In genomic region chr4:141346144-141346543, GRCh38 we compare ENCODE assay signal across 10 cellular contexts.
DNase-seq lines count a peak whose midpoint lies in the region; ATAC-seq and TF ChIP-seq lines count a peak whose summit lies in the region.
"Had no signal": no experiment of that assay in that cellular context is flagged by ENCODE, and none has a peak within 500 bp of the region (broad histone marks: within the 10 kb centered on the region; RNA-seq: fewer than 3 reads in every experiment).

No MANE protein-coding gene starts in this region.

- H3K27ac ChIP-seq in SJCRH30 = no peak overlapping the region; the same call in 1 of the 2 replicates
- H3K27ac ChIP-seq: neutrophil had no signal

- peaks cover 8% of the 10 kb centered on the region for H3K27me3 Mint-ChIP-seq in activated CD4-positive, alpha-beta memory T cell treated with anti-CD3 and anti-CD28 coated beads for 36 hours
- peaks cover 11% of the 10 kb centered on the region for H3K27me3 Mint-ChIP-seq in T-helper 2 cell treated with Interferon-gamma antibody and Interleukin-4, amounts not matched to agents 5 μg/mL and 100 μg/mL, for 36 hours (ENCODE audit: low read depth)

- H3K4me1 Mint-ChIP-seq in activated CD4-positive, alpha-beta memory T cell treated with anti-CD3 and anti-CD28 coated beads for 36 hours (ENCODE audit: low read depth) = no peaks in the 10 kb centered on the region
- H3K4me1 Mint-ChIP-seq in T-helper 2 cell treated with Interferon-gamma antibody and Interleukin-4, amounts not matched to agents 5 μg/mL and 100 μg/mL, for 36 hours (ENCODE audit: low read depth) = no peaks in the 10 kb centered on the region

- no peak overlapping the region for H3K27ac Mint-ChIP-seq in activated CD4-positive, alpha-beta memory T cell treated with anti-CD3 and anti-CD28 coated beads for 36 hours
- H3K27ac Mint-ChIP-seq in T-helper 2 cell treated with Interferon-gamma antibody and Interleukin-4, amounts not matched to agents 5 μg/mL and 100 μg/mL, for 36 hours = no peak overlapping the region
- H3K27ac Mint-ChIP-seq: T-helper 1 cell treated with Interleukin-12 subunit alpha and Interleukin-12 subunit beta and Interleukin-4 antibody, amounts not matched to agents 30 μg/mL and 1 μg/mL, for 36 hours had no signal

- H3K9me3 ChIP-seq in SJCRH30 (replicated peaks) = no peaks in the 10 kb centered on the region
- H3K9me3 ChIP-seq: neutrophil had no signal

- no peaks in the 10 kb centered on the region for H3K9me3 Mint-ChIP-seq in activated CD4-positive, alpha-beta memory T cell treated with anti-CD3 and anti-CD28 coated beads for 36 hours
- H3K9me3 Mint-ChIP-seq in T-helper 2 cell treated with Interferon-gamma antibody and Interleukin-4, amounts not matched to agents 5 μg/mL and 100 μg/mL, for 36 hours = no peaks in the 10 kb centered on the region
- H3K9me3 Mint-ChIP-seq: T-helper 1 cell treated with Interleukin-12 subunit alpha and Interleukin-12 subunit beta and Interleukin-4 antibody, amounts not matched to agents 30 μg/mL and 1 μg/mL, for 36 hours had no signal

- TF ChIP-seq CTCF in GM12864 (IDR thresholded peaks at IDR 0.05; ENCODE audit: low read depth, low read length, missing control alignments) (peak; percentile 33), retinal pigment epithelial cell (conservative IDR thresholded peaks at IDR 0.05; ENCODE audit: low read depth, low read length) (peak; percentile 53)

- H3K36me3 ChIP-seq in SJCRH30 = no peaks in the 10 kb centered on the region
- H3K36me3 ChIP-seq: neutrophil had no signal

- no peak overlapping the region for H3K4me3 Mint-ChIP-seq in activated CD4-positive, alpha-beta memory T cell treated with anti-CD3 and anti-CD28 coated beads for 36 hours
- H3K4me3 Mint-ChIP-seq in T-helper 2 cell treated with Interferon-gamma antibody and Interleukin-4, amounts not matched to agents 5 μg/mL and 100 μg/mL, for 36 hours = no peak overlapping the region
- H3K4me3 Mint-ChIP-seq: T-helper 1 cell treated with Interleukin-12 subunit alpha and Interleukin-12 subunit beta and Interleukin-4 antibody, amounts not matched to agents 30 μg/mL and 1 μg/mL, for 36 hours had no signal

- H3K4me1 ChIP-seq in SJCRH30 = peaks cover 23% of the 10 kb centered on the region

- no peak for DNase-seq in GM12864 (ENCODE audit: low read depth)
- peak; percentile 66 for DNase-seq in HT-29 (ENCODE audit: low spot score)
- peak; percentile 50 to 79 for DNase-seq in SJCRH30
- DNase-seq in fibroblast of the conjunctiva (ENCODE audit: low read depth) = peak; percentile 52
- DNase-seq in retinal pigment epithelial cell (ENCODE audit: low read depth) = no peak
- no peak for DNase-seq in activated CD4-positive, alpha-beta memory T cell treated with anti-CD3 and anti-CD28 coated beads for 36 hours
- no peak for DNase-seq in T-helper 2 cell treated with Interferon-gamma antibody and Interleukin-4, amounts not matched to agents 5 μg/mL and 100 μg/mL, for 36 hours (ENCODE audit: low spot score)

- POLR2A ChIA-PET in activated CD4-positive, alpha-beta memory T cell treated with anti-CD3 and anti-CD28 coated beads for 36 hours (lab: Charles Lee) = no interaction called here

- CTCF ChIA-PET in activated CD4-positive, alpha-beta memory T cell treated with anti-CD3 and anti-CD28 coated beads for 36 hours (lab: Charles Lee) = interaction anchor here (1.2 kb wide), 1 partner anchor 9 kb away, joined by 3 read pairs; no protein-coding TSS in a partner anchor

- no peak overlapping the region for H3K4me3 ChIP-seq in GM12864 (ENCODE audit: low read depth, low read length)
- no peak overlapping the region for H3K4me3 ChIP-seq in SJCRH30
- H3K4me3 ChIP-seq in retinal pigment epithelial cell (ENCODE audit: low read length) = no peak overlapping the region

- ATAC-seq in GM21390 (IDR thresholded peaks at IDR 0.05; ENCODE audit: unreplicated experiment) = no peak

- no peaks in the 10 kb centered on the region for H3K36me3 Mint-ChIP-seq in activated CD4-positive, alpha-beta memory T cell treated with anti-CD3 and anti-CD28 coated beads for 36 hours
- H3K36me3 Mint-ChIP-seq in T-helper 2 cell treated with Interferon-gamma antibody and Interleukin-4, amounts not matched to agents 5 μg/mL and 100 μg/mL, for 36 hours (ENCODE audit: low read depth) = no peaks in the 10 kb centered on the region

- intact Hi-C loops in activated CD4-positive, alpha-beta memory T cell treated with anti-CD3 and anti-CD28 coated beads for 36 hours (cut with micrococcal nuclease) = no loop called here

- H3K27me3 ChIP-seq in SJCRH30 = no peaks in the 10 kb centered on the region

Comparison
In these comparisons a context has a peak if more than half of its experiments do, and no peak if none do; other contexts are left out.
1. DNase-seq: peak in HT-29 (single experiment), SJCRH30 (2 of 2) and fibroblast of the conjunctiva (single experiment); none in GM12864 (single experiment), retinal pigment epithelial cell (single experiment), activated CD4-positive, alpha-beta memory T cell treated with anti-CD3 and anti-CD28 coated beads for 36 hours (single experiment) and T-helper 2 cell treated with Interferon-gamma antibody and Interleukin-4, amounts not matched to agents 5 μg/mL and 100 μg/mL, for 36 hours (single experiment).